7 cellular contexts compared by ENCODE assay signal in the genomic region with DNA sequence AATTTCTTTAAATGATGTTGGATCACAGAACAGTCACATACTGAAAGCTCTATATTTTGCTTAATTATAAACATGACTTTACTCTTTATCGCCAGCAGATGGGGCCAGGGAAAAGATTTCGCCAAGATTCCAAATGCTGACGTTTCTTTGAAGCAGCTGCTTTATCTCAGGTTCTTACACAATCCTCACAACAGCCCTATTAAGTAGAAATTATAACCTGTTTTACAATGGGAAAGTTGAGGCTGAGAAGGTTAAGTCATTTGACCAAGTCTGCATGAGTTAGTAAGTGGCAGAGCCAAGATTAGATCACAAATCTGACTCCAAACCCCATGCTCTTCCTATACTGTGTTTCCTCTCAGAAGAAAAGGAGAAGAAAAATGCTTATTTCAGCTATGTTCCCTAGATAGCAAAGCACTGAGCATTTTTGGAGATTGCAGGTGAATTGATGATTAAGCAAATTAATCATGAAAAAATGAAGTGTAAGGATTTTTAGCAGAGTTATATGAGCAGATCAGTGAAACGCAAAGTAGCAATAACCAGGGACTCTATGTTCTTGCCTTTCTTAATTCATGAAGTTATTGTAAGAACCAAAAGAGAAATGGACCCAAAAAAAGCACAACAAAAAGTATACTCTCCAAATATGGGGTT.
DNase-seq lines count a peak whose midpoint lies in the region; ATAC-seq and TF ChIP-seq lines count a peak whose summit lies in the region.

No MANE protein-coding gene starts in this region.

- H3K27ac Mint-ChIP-seq in activated T-cell treated with anti-CD3 and anti-CD28 coated beads, Interleukin-2, amount 50 U/mL, for 24 hours = no peak overlapping the region

- in situ Hi-C loops in astrocyte of the spinal cord (cut with HindIII; ENCODE audit: low sequenced_read_pairs) = no loop called here

- H3K9me2 ChIP-seq in Loucy (replicated peaks; ENCODE audit: low read depth, low read length) = no peaks in the 10 kb centered on the region

- H3K36me3 ChIP-seq in Loucy (ENCODE audit: insufficient read depth, low read length) = no peaks in the 10 kb centered on the region

- H3F3A ChIP-seq in Loucy (ENCODE audit: low read depth) = no peaks in the 10 kb centered on the region

- H3K9me3 ChIP-seq in Loucy (ENCODE audit: insufficient read depth, low read depth, low read length) = no peaks in the 10 kb centered on the region

- POLR2A ChIA-PET in GM10248 (lab: Yijun Ruan, JAX) = no interaction called here

- H3K9ac ChIP-seq in Loucy (ENCODE audit: low read depth, low read length, poor library complexity, severe bottlenecking) = no peak overlapping the region

- no peaks in the 10 kb centered on the region for H3K4me1 Mint-ChIP-seq in activated T-cell treated with anti-CD3 and anti-CD28 coated beads, Interleukin-2, amount 50 U/mL, for 24 hours (ENCODE audit: low read depth)

- H3K4me3 Mint-ChIP-seq in activated T-cell treated with anti-CD3 and anti-CD28 coated beads, Interleukin-2, amount 50 U/mL, for 24 hours = no peak overlapping the region

- peak overlapping the region; percentile 64; the same call in 1 of the 2 replicates for H2AFZ ChIP-seq in Loucy (ENCODE audit: low read length)

- no peaks in the 10 kb centered on the region for H3K27me3 ChIP-seq in Loucy (ENCODE audit: insufficient read depth, low read length, poor library complexity, severe bottlenecking)

- no peak overlapping the region for H3K4me3 ChIP-seq in Loucy (ENCODE audit: low read length, poor library complexity, severe bottlenecking)
- no peak overlapping the region for H3K4me3 ChIP-seq in astrocyte of the spinal cord (ENCODE audit: low read depth, low read length)

- H3K79me2 ChIP-seq in Loucy (ENCODE audit: insufficient read depth, low read length) = no peaks in the 10 kb centered on the region

- ATAC-seq in GM21786 (IDR thresholded peaks at IDR 0.05; ENCODE audit: unreplicated experiment) (peak; percentile 71), left lobe of liver (peak; percentile 83)
- ATAC-seq in stimulated activated naive CD8-positive, alpha-beta T cell treated with anti-CD3 and anti-CD28 coated beads, Interleukin-15, Interleukin-2, amounts not matched to agents 100 U/mL and 50 U/mL, for 24 hours = no peak

- no peaks in the 10 kb centered on the region for H3K9me3 Mint-ChIP-seq in activated T-cell treated with anti-CD3 and anti-CD28 coated beads, Interleukin-2, amount 50 U/mL, for 24 hours

- CTCF ChIA-PET in GM10248 (lab: Yijun Ruan, JAX) = interaction anchor here (0.7 to 1.8 kb wide), 11 partner anchors 8 to 882 kb away, joined by 3 to 5 read pairs (median 3); no protein-coding TSS in a partner anchor

- DNase-seq in GM10248 (ENCODE audit: extremely low spot score) = peak; percentile 19
- peak; percentile 78 for DNase-seq in astrocyte of the spinal cord (ENCODE audit: low read depth, low spot score)
- no peak for DNase-seq in left lobe of liver (ENCODE audit: low spot score)
- DNase-seq in stimulated activated naive CD8-positive, alpha-beta T cell treated with anti-CD3 and anti-CD28 coated beads, Interleukin-15, Interleukin-2, amounts not matched to agents 100 U/mL and 50 U/mL, for 24 hours = no peak
- DNase-seq in activated T-cell treated with anti-CD3 and anti-CD28 coated beads, Interleukin-2, amount 50 U/mL, for 24 hours = no peak

- peaks cover 2% of the 10 kb centered on the region for H3K27me3 Mint-ChIP-seq in activated T-cell treated with anti-CD3 and anti-CD28 coated beads, Interleukin-2, amount 50 U/mL, for 24 hours

- no peaks in the 10 kb centered on the region for H3K4me1 ChIP-seq in Loucy (ENCODE audit: insufficient read depth, low read length, poor library complexity, severe bottlenecking)

- no peaks in the 10 kb centered on the region for H3K36me3 Mint-ChIP-seq in activated T-cell treated with anti-CD3 and anti-CD28 coated beads, Interleukin-2, amount 50 U/mL, for 24 hours (ENCODE audit: low read depth)

- no peak overlapping the region for H3K4me2 ChIP-seq in Loucy (ENCODE audit: low read depth, low read length, poor library complexity, severe bottlenecking)

- TF ChIP-seq CTCF in GM10248 (IDR thresholded peaks at IDR 0.05; ENCODE audit: control extremely low read depth, extremely low read depth, low read depth, missing control alignments) (peak; percentile 41), Loucy (conservative IDR thresholded peaks at IDR 0.05; ENCODE audit: low read length) (peak; percentile 75), astrocyte of the spinal cord (IDR thresholded peaks at IDR 0.05; ENCODE audit: low read depth, low read length) (peak; percentile 57)

- H4K20me1 ChIP-seq in Loucy (ENCODE audit: insufficient read depth, low read length, poor library complexity, severe bottlenecking) = no peaks in the 10 kb centered on the region

Comparison
In these comparisons a context has a peak if more than half of its experiments do, and no peak if none do; other contexts are left out.
1. DNase-seq: peak in GM10248 (single experiment) and astrocyte of the spinal cord (single experiment); none in left lobe of liver (single experiment), stimulated activated naive CD8-positive, alpha-beta T cell treated with anti-CD3 and anti-CD28 coated beads, Interleukin-15, Interleukin-2, amounts not matched to agents 100 U/mL and 50 U/mL, for 24 hours (single experiment) and activated T-cell treated with anti-CD3 and anti-CD28 coated beads, Interleukin-2, amount 50 U/mL, for 24 hours (single experiment).
2. Peak in every context shown above with its lines, with median percentiles within 50 percentile points of each other: CTCF ChIP-seq.